33 cellular contexts compared by ENCODE assay signal in genomic region chr17:58028591-58028990, GRCh38.
"Had no signal": no experiment of that assay in that cellular context is flagged by ENCODE, and none has a peak within 500 bp of the region (broad histone marks: within the 10 kb centered on the region; RNA-seq: fewer than 3 reads in every experiment).

No MANE protein-coding gene starts in this region.

- H3K4me3 ChIP-seq: cardiac muscle cell, colonic mucosa, PC-9 had no signal

- H3K27ac ChIP-seq: cardiac muscle cell, colonic mucosa, PC-9, RWPE1, WERI-Rb-1 had no signal

- H3K9me3 Mint-ChIP-seq: activated T-cell treated with anti-CD3 and anti-CD28 coated beads, Interleukin-2, amount 50 U/mL, for 24 hours; central memory CD8-positive, alpha-beta T cell had no signal

- FAIRE-seq: RCC 7860 had no signal

- H3K9me3 ChIP-seq: colonic mucosa had no signal

- DNase-seq: activated CD4-positive, alpha-beta T cell treated with anti-CD3 and anti-CD28 coated beads for 1 hour; activated CD4-positive, alpha-beta T cell treated with anti-CD3 and anti-CD28 coated beads, Interleukin-2, amount 10 ng/mL, durations not matched to agents 24 days and 14 days; activated CD4-positive, alpha-beta T cell treated with anti-CD3 and anti-CD28 coated beads, Interleukin-2, amount 50 U/mL, for 48 hours; activated CD4-positive, CD25-positive, alpha-beta regulatory T cell; activated CD8-positive, alpha-beta T cell treated with anti-CD3 and anti-CD28 coated beads, Interleukin-2, amount 10 ng/mL, durations not matched to agents 7 days and 5 days; activated gamma-delta T cell treated with Interleukin-2 at 50 U/mL for 16 hours; activated naive CD4-positive, alpha-beta T cell treated with anti-CD3 and anti-CD28 coated beads, Interleukin-2, amount 50 U/mL, for 16 hours; activated naive CD8-positive, alpha-beta T cell treated with anti-CD3 and anti-CD28 coated beads for 36 hours; activated T-cell treated with anti-CD3 and anti-CD28 coated beads, Interleukin-2, amount 50 U/mL, for 24 hours; amniotic stem cell; aorta; colonic mucosa; Karpas-422; NCI-H1105; NCI-H1417 treated with DMSO at 0.1 percent for 48 hours; NCI-H187 treated with DMSO at 0.1 percent for 48 hours; NCI-H2081; NCI-H345; NCI-H510A; NCI-H526; NCI-H748 treated with DMSO at 0.1 percent for 48 hours; PC-9; SIG-M5; SW 1271; T-helper 1 cell; T-helper 9 cell; WERI-Rb-1 had no signal

- H3K36me3 ChIP-seq: cardiac muscle cell, colonic mucosa, WERI-Rb-1 had no signal

- H3K4me3 Mint-ChIP-seq: activated CD4-positive, alpha-beta T cell treated with anti-CD3 and anti-CD28 coated beads, Interleukin-2, amount 10 ng/mL, durations not matched to agents 24 days and 14 days; activated CD8-positive, alpha-beta T cell treated with anti-CD3 and anti-CD28 coated beads, Interleukin-2, amount 10 ng/mL, durations not matched to agents 7 days and 5 days; activated naive CD8-positive, alpha-beta T cell treated with anti-CD3 and anti-CD28 coated beads for 36 hours; activated T-cell treated with anti-CD3 and anti-CD28 coated beads, Interleukin-2, amount 50 U/mL, for 24 hours; central memory CD8-positive, alpha-beta T cell had no signal

- ATAC-seq: activated CD8-positive, alpha-beta T cell treated with anti-CD3 and anti-CD28 coated beads, Interleukin-2, amount 10 ng/mL, durations not matched to agents 7 days and 5 days; Right ventricle myocardium inferior; SK-N-SH treated with all-trans-retinoic acid at 6 μM for 48 hours had no signal

- H2AFZ ChIP-seq: PC-9 had no signal

- H3K4me1 ChIP-seq: colonic mucosa had no signal

- H3K4me2 ChIP-seq: PC-9 had no signal

- H3K27me3 ChIP-seq: cardiac muscle cell, colonic mucosa had no signal

- H3K4me1 Mint-ChIP-seq: activated CD4-positive, alpha-beta T cell treated with anti-CD3 and anti-CD28 coated beads, Interleukin-2, amount 10 ng/mL, durations not matched to agents 24 days and 14 days; central memory CD8-positive, alpha-beta T cell had no signal

- H3K27ac Mint-ChIP-seq: activated CD4-positive, alpha-beta T cell treated with anti-CD3 and anti-CD28 coated beads, Interleukin-2, amount 10 ng/mL, durations not matched to agents 24 days and 14 days; activated CD8-positive, alpha-beta T cell treated with anti-CD3 and anti-CD28 coated beads, Interleukin-2, amount 10 ng/mL, durations not matched to agents 7 days and 5 days; activated naive CD8-positive, alpha-beta T cell treated with anti-CD3 and anti-CD28 coated beads for 36 hours; activated T-cell treated with anti-CD3 and anti-CD28 coated beads, Interleukin-2, amount 50 U/mL, for 24 hours had no signal
